8 cellular contexts compared by ENCODE assay signal in the genomic region with DNA sequence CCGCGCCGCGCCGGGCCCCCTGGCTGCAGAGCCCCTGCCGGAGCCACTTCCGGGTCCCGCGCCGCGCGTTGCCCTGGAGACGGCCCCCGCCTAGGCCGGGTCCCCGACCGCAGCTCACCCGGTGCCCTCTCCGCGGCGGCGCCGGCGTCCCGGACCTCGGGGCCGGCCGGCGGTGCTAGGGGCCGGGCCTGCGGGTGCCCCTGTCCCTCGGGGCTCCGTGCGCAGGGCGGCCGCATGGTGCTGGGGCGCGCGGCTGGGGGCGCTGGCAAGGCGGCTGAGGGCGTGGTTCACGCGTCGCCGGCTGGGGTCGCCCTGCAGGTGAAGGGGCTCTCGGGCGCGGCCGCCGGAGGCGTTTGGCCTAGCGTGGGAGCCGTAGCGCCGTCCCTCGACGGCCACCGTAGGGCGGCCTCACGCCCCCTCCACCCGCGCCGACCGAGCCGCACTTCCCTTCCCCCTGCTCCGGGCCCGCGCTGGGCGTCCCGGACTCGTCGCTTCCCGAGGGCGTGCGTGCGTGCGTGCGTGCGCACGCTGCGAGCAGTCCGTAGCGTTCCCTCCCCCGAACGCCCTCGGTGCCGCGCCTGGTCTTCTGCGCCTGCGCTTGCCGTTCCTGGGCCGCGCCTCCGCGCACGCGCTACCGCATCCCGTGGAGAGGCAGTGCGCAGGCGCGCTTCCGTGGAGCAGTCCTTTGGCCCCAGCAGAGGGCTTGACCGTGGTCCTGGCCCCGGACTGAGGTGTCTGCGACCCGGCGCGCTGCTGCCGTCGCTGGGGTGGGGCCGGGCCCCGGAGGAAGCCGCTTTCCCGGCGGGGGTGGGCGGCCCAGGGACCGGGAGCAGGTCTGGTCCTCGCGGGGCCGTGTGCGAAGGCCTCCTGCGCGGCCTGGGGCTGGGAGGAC. TPM values are rescaled to one million over a fixed set of nuclear protein-coding genes. Genes with fewer than 3 reads are reported as not detected.
DNase-seq lines count a peak whose midpoint lies in the region; ATAC-seq and TF ChIP-seq lines count a peak whose summit lies in the region.

A gene with protein sequence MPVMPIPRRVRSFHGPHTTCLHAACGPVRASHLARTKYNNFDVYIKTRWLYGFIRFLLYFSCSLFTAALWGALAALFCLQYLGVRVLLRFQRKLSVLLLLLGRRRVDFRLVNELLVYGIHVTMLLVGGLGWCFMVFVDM (minus strand): TSS at position 509 of the 892 bp plus-strand sequence. CDS start 1,975 bp downstream, outside the sequence.

- H3K4me3 ChIP-seq in HUES48 (ENCODE audit: low read depth, low read length) = peak within 1 kb of the TSS; percentile 77
- H3K4me3 ChIP-seq in NT2/D1 (ENCODE audit: insufficient read length, low read depth) = peak within 1 kb of the TSS; percentile 84
- no peak within 1 kb of the TSS for H3K4me3 ChIP-seq in endocrine pancreas (ENCODE audit: control insufficient read depth, insufficient read depth, low read length)
- peak within 1 kb of the TSS; percentile 69 for H3K4me3 ChIP-seq in mesendoderm (ENCODE audit: low read length)

- no peaks in the 10 kb centered on the region for H3K9me3 ChIP-seq in HUES48 (ENCODE audit: control insufficient read depth, insufficient read depth, low read length)
- H3K9me3 ChIP-seq in NT2/D1 (ENCODE audit: insufficient read depth, low read length) = no peaks in the 10 kb centered on the region
- H3K9me3 ChIP-seq in endocrine pancreas (ENCODE audit: control insufficient read depth, low read length) = no peaks in the 10 kb centered on the region

- peak within 1 kb of the TSS; percentile 74 for H3K4me3 Mint-ChIP-seq in Calu3 (ENCODE audit: low read depth, unreplicated experiment)
- peak within 1 kb of the TSS; percentile 79 for H3K4me3 Mint-ChIP-seq in activated CD8-positive, alpha-beta memory T cell treated with anti-CD3 and anti-CD28 coated beads, Interleukin-2, amount 10 ng/mL, durations not matched to agents 7 days and 5 days

- H3K18ac ChIP-seq in mesendoderm (ENCODE audit: low read length) = peak within 1 kb of the TSS; percentile 88

- peak within 1 kb of the TSS; percentile 20 for H3K27ac Mint-ChIP-seq in Calu3 (ENCODE audit: unreplicated experiment)
- peak within 1 kb of the TSS; percentile 80 for H3K27ac Mint-ChIP-seq in activated CD8-positive, alpha-beta memory T cell treated with anti-CD3 and anti-CD28 coated beads, Interleukin-2, amount 10 ng/mL, durations not matched to agents 7 days and 5 days

- H2BK5ac ChIP-seq in mesendoderm (ENCODE audit: low read length) = peak within 1 kb of the TSS; percentile 50

- peak within 1 kb of the TSS; percentile 90 for H4K8ac ChIP-seq in mesendoderm (ENCODE audit: low read depth, low read length)

- no peaks in the 10 kb centered on the region for H3K79me2 ChIP-seq in mesendoderm (ENCODE audit: control insufficient read depth, insufficient read depth, low read length)

- H3K36me3 ChIP-seq in HUES48 (ENCODE audit: control insufficient read depth, insufficient read depth, low read length) (peaks cover 16% of the 10 kb centered on the region), NT2/D1 (ENCODE audit: insufficient read depth, insufficient read length, low read length) (peaks cover 42% of the 10 kb centered on the region), endocrine pancreas (ENCODE audit: control insufficient read depth, insufficient read depth, low read length) (no peaks in the 10 kb centered on the region), mesendoderm (ENCODE audit: control insufficient read depth, insufficient read depth, low read length) (no peaks in the 10 kb centered on the region)

- H3K4me1 ChIP-seq in HUES48 (ENCODE audit: control insufficient read depth, insufficient read depth, low read length) = peaks cover 10% of the 10 kb centered on the region
- H3K4me1 ChIP-seq in NT2/D1 (ENCODE audit: insufficient read depth, insufficient read length) = peaks cover 46% of the 10 kb centered on the region
- H3K4me1 ChIP-seq in endocrine pancreas (ENCODE audit: control insufficient read depth, insufficient read depth, low read length) = no peaks in the 10 kb centered on the region
- no peaks in the 10 kb centered on the region for H3K4me1 ChIP-seq in mesendoderm (ENCODE audit: control insufficient read depth, low read depth, low read length)

- H3K56ac ChIP-seq in mesendoderm (ENCODE audit: low read length) = peak within 1 kb of the TSS; percentile 94

- H3K27me3 ChIP-seq in HUES48 (ENCODE audit: control insufficient read depth, insufficient read depth, low read length) = no peaks in the 10 kb centered on the region
- no peaks in the 10 kb centered on the region for H3K27me3 ChIP-seq in NT2/D1 (ENCODE audit: insufficient read depth, insufficient read length)
- H3K27me3 ChIP-seq in endocrine pancreas (ENCODE audit: control insufficient read depth, insufficient read depth, low read length) = no peaks in the 10 kb centered on the region
- no peaks in the 10 kb centered on the region for H3K27me3 ChIP-seq in mesendoderm (ENCODE audit: insufficient read depth, low read length, poor library complexity)

- H3K4ac ChIP-seq in mesendoderm (ENCODE audit: low read depth, low read length) = peak within 1 kb of the TSS; percentile 92

- H3K9ac ChIP-seq in HUES48 (ENCODE audit: low read depth, low read length) (peak within 1 kb of the TSS; percentile 57), NT2/D1 (ENCODE audit: insufficient read length, low read depth) (peak within 1 kb of the TSS; percentile 98), endocrine pancreas (ENCODE audit: control insufficient read depth, insufficient read depth, low read length) (peak within 1 kb of the TSS; percentile 73), mesendoderm (ENCODE audit: low read length) (peak within 1 kb of the TSS; percentile 93)

- peak within 1 kb of the TSS; percentile 93 for H3K4me2 ChIP-seq in mesendoderm (ENCODE audit: low read length)

- H2AK5ac ChIP-seq in mesendoderm (ENCODE audit: low read length) = no peak within 1 kb of the TSS

- peaks cover 2% of the 10 kb centered on the region for H3K27me3 Mint-ChIP-seq in Calu3 (ENCODE audit: unreplicated experiment)
- no peaks in the 10 kb centered on the region for H3K27me3 Mint-ChIP-seq in activated CD8-positive, alpha-beta memory T cell treated with anti-CD3 and anti-CD28 coated beads, Interleukin-2, amount 10 ng/mL, durations not matched to agents 7 days and 5 days

- no TSS peak for BruUV-seq in Calu3 (replicated peaks; lab: Mats Ljungman, UMichigan)

- peak; percentile 67 for ATAC-seq in GM21390 (IDR thresholded peaks at IDR 0.05; ENCODE audit: unreplicated experiment)
- peak; percentile 91 for ATAC-seq in activated CD8-positive, alpha-beta memory T cell treated with anti-CD3 and anti-CD28 coated beads, Interleukin-2, amount 10 ng/mL, durations not matched to agents 7 days and 5 days

- H3K27ac ChIP-seq in HUES48 (ENCODE audit: low read depth, low read length) (peak within 1 kb of the TSS; percentile 85), mesendoderm (ENCODE audit: low read depth, low read length) (peak within 1 kb of the TSS; percentile 90)

- no peak within 1 kb of the TSS for H2BK15ac ChIP-seq in mesendoderm (replicated peaks; ENCODE audit: low read depth)

- H3K9me3 Mint-ChIP-seq in Calu3 (ENCODE audit: low read depth, unreplicated experiment) = no peaks in the 10 kb centered on the region
- no peaks in the 10 kb centered on the region for H3K9me3 Mint-ChIP-seq in activated CD8-positive, alpha-beta memory T cell treated with anti-CD3 and anti-CD28 coated beads, Interleukin-2, amount 10 ng/mL, durations not matched to agents 7 days and 5 days (ENCODE audit: low read depth)

- peak within 1 kb of the TSS; percentile 66 for H3K23ac ChIP-seq in mesendoderm (ENCODE audit: low read length)

- CTCF ChIA-PET in Calu3 (lab: Charles Lee) = interaction anchor here (0.5 to 1.2 kb wide), 3 partner anchors 9 to 250 kb away, joined by 3 to 4 read pairs (median 3); a partner anchor contains a TSS
- CTCF ChIA-PET in activated CD8-positive, alpha-beta memory T cell treated with anti-CD3 and anti-CD28 coated beads, Interleukin-2, amount 10 ng/mL, durations not matched to agents 7 days and 5 days (lab: Charles Lee) = interaction anchor here (0.9 to 5.9 kb wide), 9 partner anchors 9 to 159 kb away, joined by 3 to 76 read pairs (median 7); a partner anchor contains a TSS

- no peaks in the 10 kb centered on the region for H3K4me1 Mint-ChIP-seq in Calu3 (ENCODE audit: low read depth, unreplicated experiment)
- peaks cover 32% of the 10 kb centered on the region for H3K4me1 Mint-ChIP-seq in activated CD8-positive, alpha-beta memory T cell treated with anti-CD3 and anti-CD28 coated beads, Interleukin-2, amount 10 ng/mL, durations not matched to agents 7 days and 5 days

- no peak for TF ChIP-seq CTCF in Calu3 (IDR thresholded peaks at IDR 0.05; ENCODE audit: unreplicated experiment)

- H3K79me1 ChIP-seq in mesendoderm (ENCODE audit: low read length) = peaks cover 10% of the 10 kb centered on the region

- H2BK120ac ChIP-seq in mesendoderm (ENCODE audit: low read depth, low read length) = peak within 1 kb of the TSS; percentile 50

- DNase-seq in Calu3 = peak; percentile 93
- peak; percentile 96 for DNase-seq in NT2/D1 (ENCODE audit: low read depth, low spot score)
- DNase-seq in activated CD8-positive, alpha-beta memory T cell treated with anti-CD3 and anti-CD28 coated beads, Interleukin-2, amount 10 ng/mL, durations not matched to agents 7 days and 5 days = peak; percentile 98
- DNase-seq in mesendoderm = peak; percentile 98
- DNase-seq in stimulated activated CD8-positive, alpha-beta memory T cell treated with anti-CD3 and anti-CD28 coated beads, Interleukin-12 subunit alpha, Interleukin-12 subunit beta, amount 100 ng/mL, for 4 hours (ENCODE audit: low read depth) = peak; percentile 96

- intact Hi-C loops in Calu3 (cut with micrococcal nuclease; ENCODE audit: unreplicated experiment) = no loop called here

- peaks cover 18% of the 10 kb centered on the region for H3K36me3 Mint-ChIP-seq in Calu3 (ENCODE audit: insufficient read depth, unreplicated experiment)
- no peaks in the 10 kb centered on the region for H3K36me3 Mint-ChIP-seq in activated CD8-positive, alpha-beta memory T cell treated with anti-CD3 and anti-CD28 coated beads, Interleukin-2, amount 10 ng/mL, durations not matched to agents 7 days and 5 days

- WGBS in mesendoderm (ENCODE audit: extremely low coverage, insufficient coverage, low lambda C conversion rate) = no CpG with 5 or more reads among the region's 126 CpGs

- H4K5ac ChIP-seq in mesendoderm (ENCODE audit: low read length) = no peak within 1 kb of the TSS

RNA-seq across cellular contexts. Expression of the gene that starts here (rescaled TPM):
- 23.9 and 26.3 TPM in 2 replicates for total RNA-seq in Calu3 (2022)
- 10 to 100 TPM; 42.5 to 44.5 TPM for total RNA-seq in activated CD8-positive, alpha-beta memory T cell treated with anti-CD3 and anti-CD28 coated beads, Interleukin-2, amount 10 ng/mL, durations not matched to agents 7 days and 5 days
- polyA plus RNA-seq in mesendoderm (2013, experiment 1 of 2) = 21.7 TPM
- polyA plus RNA-seq in mesendoderm (2013, experiment 2 of 2) = 22.2 TPM
